22 cellular contexts compared by ENCODE assay signal in the genomic region with DNA sequence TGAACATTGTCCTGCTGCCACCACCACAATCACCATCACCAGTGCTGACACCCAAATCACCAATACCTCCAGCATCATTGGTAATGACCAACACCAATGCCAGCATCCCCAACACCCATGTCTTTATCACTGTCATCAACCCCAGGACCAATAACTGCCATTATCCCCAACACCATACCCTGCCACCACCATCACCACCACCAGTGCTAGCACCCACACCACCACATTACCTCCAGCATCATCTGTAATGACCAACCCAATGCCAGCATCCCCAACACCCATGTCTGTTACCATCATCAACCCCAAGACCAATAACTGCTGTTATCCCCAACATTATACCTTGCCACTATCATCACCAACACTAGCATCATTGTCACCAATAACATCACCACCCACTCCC. TPM values are rescaled to one million over a fixed set of nuclear protein-coding genes. Genes with fewer than 3 reads are reported as not detected.
"Had no signal": no experiment of that assay in that cellular context is flagged by ENCODE, and none has a peak within 500 bp of the region (broad histone marks: within the 10 kb centered on the region; RNA-seq: fewer than 3 reads in every experiment).

No MANE protein-coding gene starts in this region.

- H3K27me3 ChIP-seq: esophagus squamous epithelium, hepatocyte, right atrium auricular region, stomach, upper lobe of right lung had no signal

- H3K27ac ChIP-seq: epithelial cell of prostate, esophagus squamous epithelium, hepatocyte, right atrium auricular region, stomach, upper lobe of right lung had no signal

- H3K9me3 ChIP-seq: esophagus squamous epithelium, right atrium auricular region, stomach, upper lobe of right lung had no signal

- H3K27me3 Mint-ChIP-seq: central memory CD8-positive, alpha-beta T cell; naive B cell had no signal

- H3K36me3 ChIP-seq: esophagus squamous epithelium, right atrium auricular region, stomach, upper lobe of right lung had no signal

- H3K4me1 ChIP-seq: upper lobe of right lung had no signal

- ATAC-seq: left colon, left ventricle myocardium superior, upper lobe of right lung had no signal

- H3K36me3 Mint-ChIP-seq: naive B cell had no signal

- H3K9me3 Mint-ChIP-seq: nephron had no signal

- H3K4me3 ChIP-seq: hepatocyte, right atrium auricular region, upper lobe of right lung had no signal

- DNase-seq: effector memory CD4-positive, alpha-beta T cell; esophagus squamous epithelium; foreskin fibroblast; head of caudate nucleus; left colon; left ventricle myocardium superior; mesendoderm; naive B cell; small intestine; stimulated activated CD4-positive, alpha-beta T cell treated with anti-CD3 and anti-CD28 coated beads, Interleukin-12 subunit alpha, Interleukin-12 subunit beta, amount 100 ng/mL, for 4 hours; stimulated activated naive CD4-positive, alpha-beta T cell; stomach; substantia nigra; upper lobe of right lung had no signal

- H3K4me3 Mint-ChIP-seq: central memory CD8-positive, alpha-beta T cell; naive B cell had no signal

- H3K27ac Mint-ChIP-seq: naive B cell had no signal

RNA-seq across cellular contexts. Expression of gene LGI4, which starts 2.6 kb away (rescaled TPM):
- total RNA-seq: kidney epithelial cell, lung microvascular endothelial cell had no signal

RNA-seq across cellular contexts. Expression of gene FXYD1, which starts 6.4 kb away (rescaled TPM):
- total RNA-seq: kidney epithelial cell, lung microvascular endothelial cell had no signal

RNA-seq across cellular contexts. Expression of gene FXYD7, which starts 10.8 kb away (rescaled TPM):
- total RNA-seq: esophagus squamous epithelium, kidney epithelial cell, left colon, left ventricle myocardium superior, lung microvascular endothelial cell, osteocyte, right atrium auricular region had no signal

RNA-seq across cellular contexts. Expression of gene FXYD3, which starts 16.6 kb away (rescaled TPM):
- total RNA-seq: lung microvascular endothelial cell, osteocyte had no signal
